In genomic region chr2:31023550-31023949, GRCh38 we compare ENCODE assay signal across 16 cellular contexts.
DNase-seq lines count a peak whose midpoint lies in the region; ATAC-seq lines count a peak whose summit lies in the region.
"Had no signal": no experiment of that assay in that cellular context is flagged by ENCODE, and none has a peak within 500 bp of the region (broad histone marks: within the 10 kb centered on the region; RNA-seq: fewer than 3 reads in every experiment).

No MANE protein-coding gene starts in this region.

- ATAC-seq in HG03139 (IDR thresholded peaks at IDR 0.05; ENCODE audit: unreplicated experiment): no peak
- ATAC-seq: CD8-positive, alpha-beta T cell had no signal

- no peak overlapping the region for H3K4me3 ChIP-seq in H7 (ENCODE audit: insufficient read depth, low read depth, low read length)
- H3K4me3 ChIP-seq: BLaER1 treated with 17β-estradiol and CSF1 and Interleukin-3, amounts not matched to agents 10 nM and 100 nM had no signal

- peak; percentile 13 for DNase-seq in NCI-H82 (lab: John Stamatoyannopoulos, UW)
- no peak for DNase-seq in NCI-H82 treated with DMSO at 0.1 percent for 48 hours (lab: John Stamatoyannopoulos, UW; ENCODE audit: unreplicated experiment)
- DNase-seq in Caki2 (ENCODE audit: low read depth): peak; percentile 14
- peak; percentile 41 for DNase-seq in H7
- DNase-seq in nucleus accumbens (lab: John Stamatoyannopoulos, UW): no peak
- DNase-seq in COLO668 (lab: John Stamatoyannopoulos, UW; ENCODE audit: unreplicated experiment): no peak
- DNase-seq: 8988T; AML-193; Calu3; CD4-positive, alpha-beta T cell; CD8-positive, alpha-beta T cell; COR-L47; DMS79 treated with DMSO at 0.1 percent for 48 hours; GF-D8 had no signal

- in situ Hi-C loops in Caki2 (cut with HindIII; ENCODE audit: low pct_unique_long_range_greater_than_20kb, low sequenced_read_pairs): no loop called here

- no peaks in the 10 kb centered on the region for H3K27me3 ChIP-seq in H7 (ENCODE audit: control insufficient read depth, insufficient read depth, low read length)
- H3K27me3 ChIP-seq: BLaER1 treated with 17β-estradiol and CSF1 and Interleukin-3, amounts not matched to agents 10 nM and 100 nM had no signal

- no peaks in the 10 kb centered on the region for H3K36me3 ChIP-seq in H7 (replicated peaks; ENCODE audit: control insufficient read depth, insufficient read depth, low read length)

Comparison
In these comparisons a context has a peak if more than half of its experiments do, and no peak if none do; other contexts are left out.
1. DNase-seq: peak in NCI-H82 (single experiment), Caki2 (single experiment) and H7 (single experiment); none in NCI-H82 treated with DMSO at 0.1 percent for 48 hours (single experiment), nucleus accumbens (0 of 56) and COLO668 (single experiment).